24 cellular contexts compared by ENCODE assay signal in the genomic region with DNA sequence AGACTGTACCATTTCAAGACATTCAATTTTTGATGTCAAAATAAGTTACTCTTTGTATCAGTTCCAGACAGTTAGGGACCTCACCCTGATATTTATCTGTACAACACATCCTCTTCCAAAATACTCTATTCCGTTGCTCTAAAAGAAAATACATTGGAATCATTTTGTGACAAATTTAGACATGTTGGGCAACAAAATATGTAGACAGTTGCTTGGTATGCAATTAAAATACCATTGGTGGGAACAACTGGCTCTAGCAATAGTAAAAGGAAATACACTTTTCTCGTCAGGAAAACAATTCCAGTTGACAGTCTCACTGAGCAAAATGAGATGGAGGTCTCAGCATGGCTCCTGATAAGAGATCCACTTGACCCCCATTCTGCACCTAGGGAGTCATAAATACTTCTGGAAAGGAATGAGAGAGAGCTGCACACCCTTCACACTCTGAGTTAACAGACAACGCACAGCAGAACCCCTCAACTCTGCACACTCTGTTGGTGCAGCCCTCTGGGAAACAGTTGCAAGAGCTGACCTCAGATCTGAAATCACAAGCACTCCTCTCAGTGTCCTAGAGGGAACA.
"Had no signal": no experiment of that assay in that cellular context is flagged by ENCODE, and none has a peak within 500 bp of the region (broad histone marks: within the 10 kb centered on the region; RNA-seq: fewer than 3 reads in every experiment).

No MANE protein-coding gene starts in this region.

- H3K4me1 ChIP-seq: Peyer's patch, SJCRH30 had no signal

- DNase-seq: activated CD4-positive, alpha-beta memory T cell treated with anti-CD3 and anti-CD28 coated beads, Interleukin-2, amount 10 ng/mL, durations not matched to agents 7 days and 5 days; activated CD4-positive, alpha-beta T cell treated with anti-CD3 and anti-CD28 coated beads for 36 hours; activated CD4-positive, alpha-beta T cell treated with anti-CD3 and anti-CD28 coated beads, Interleukin-2, amount 50 U/mL, for 1 hour; activated gamma-delta T cell; activated naive CD4-positive, alpha-beta T cell treated with anti-CD3 and anti-CD28 coated beads for 36 hours; activated T-cell treated with anti-CD3 and anti-CD28 coated beads for 4 hours; activated T-cell treated with anti-CD3 and anti-CD28 coated beads, Interleukin-2, amount 50 U/mL, for 48 hours; amygdala; NCI-H1092; NCI-H1417; NCI-H1930; NCI-H2107; NCI-H2171 treated with DMSO at 0.1 percent for 48 hours; NCI-H510A treated with DMSO at 0.1 percent for 48 hours; NCI-H69; NK-92 treated with Interleukin-12 subunit alpha and Interleukin-12 subunit beta, amount 100 ng/mL, for 24 hours; Peyer's patch; Right ventricle myocardium superior; SJCRH30; SK-N-SH; T-helper 1 cell; WERI-Rb-1 had no signal

- H3K4me3 ChIP-seq: Peyer's patch, SJCRH30 had no signal

- ATAC-seq: activated CD4-positive, alpha-beta T cell treated with anti-CD3 and anti-CD28 coated beads for 36 hours; activated T-helper 17 cell treated with anti-CD3 and anti-CD28 coated beads, Interleukin-2, amount 50 U/mL, for 72 hours had no signal

- H3K9me2 ChIP-seq: SK-N-SH had no signal

- H3K4me2 ChIP-seq: SK-N-SH had no signal

- H3K27me3 ChIP-seq: Peyer's patch, SJCRH30 had no signal

- H3K27ac ChIP-seq: Peyer's patch, RWPE1, SJCRH30, WERI-Rb-1 had no signal

- H3K36me3 ChIP-seq: Peyer's patch, SJCRH30, WERI-Rb-1 had no signal

- H3K9ac ChIP-seq: SK-N-SH had no signal

- H3K9me3 ChIP-seq: Peyer's patch, SJCRH30, SK-N-SH had no signal
